ENCODE assay signal across 14 cellular contexts in the genomic region with DNA sequence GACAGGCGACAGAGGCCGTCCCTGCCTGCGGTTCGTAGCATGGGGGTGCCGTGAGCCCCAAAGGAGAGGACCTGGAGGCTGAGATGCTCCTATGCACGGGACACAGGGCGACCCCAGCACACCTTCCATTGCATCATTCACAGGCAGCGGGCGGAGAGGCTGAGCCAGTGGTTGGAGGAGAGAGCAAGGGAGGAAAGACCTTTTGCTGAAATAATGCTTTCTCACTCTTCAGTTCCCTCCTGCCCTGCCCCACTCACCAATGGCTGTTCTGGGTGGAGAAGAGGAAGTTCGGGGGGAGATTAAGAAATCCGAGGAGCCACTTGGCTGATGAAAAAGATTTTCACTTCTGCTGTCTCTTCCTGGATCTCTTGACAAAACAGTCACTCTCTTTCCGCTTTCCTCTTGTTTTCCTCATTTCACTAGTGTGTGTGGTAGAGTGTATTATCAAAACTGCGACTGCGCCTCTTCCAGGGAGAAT. TPM values are rescaled to one million over a fixed set of nuclear protein-coding genes. Genes with fewer than 3 reads are reported as not detected.
DNase-seq lines count a peak whose midpoint lies in the region; ATAC-seq and TF ChIP-seq lines count a peak whose summit lies in the region.
"Had no signal": no experiment of that assay in that cellular context is flagged by ENCODE, and none has a peak within 500 bp of the region (broad histone marks: within the 10 kb centered on the region; RNA-seq: fewer than 3 reads in every experiment).

A gene with protein sequence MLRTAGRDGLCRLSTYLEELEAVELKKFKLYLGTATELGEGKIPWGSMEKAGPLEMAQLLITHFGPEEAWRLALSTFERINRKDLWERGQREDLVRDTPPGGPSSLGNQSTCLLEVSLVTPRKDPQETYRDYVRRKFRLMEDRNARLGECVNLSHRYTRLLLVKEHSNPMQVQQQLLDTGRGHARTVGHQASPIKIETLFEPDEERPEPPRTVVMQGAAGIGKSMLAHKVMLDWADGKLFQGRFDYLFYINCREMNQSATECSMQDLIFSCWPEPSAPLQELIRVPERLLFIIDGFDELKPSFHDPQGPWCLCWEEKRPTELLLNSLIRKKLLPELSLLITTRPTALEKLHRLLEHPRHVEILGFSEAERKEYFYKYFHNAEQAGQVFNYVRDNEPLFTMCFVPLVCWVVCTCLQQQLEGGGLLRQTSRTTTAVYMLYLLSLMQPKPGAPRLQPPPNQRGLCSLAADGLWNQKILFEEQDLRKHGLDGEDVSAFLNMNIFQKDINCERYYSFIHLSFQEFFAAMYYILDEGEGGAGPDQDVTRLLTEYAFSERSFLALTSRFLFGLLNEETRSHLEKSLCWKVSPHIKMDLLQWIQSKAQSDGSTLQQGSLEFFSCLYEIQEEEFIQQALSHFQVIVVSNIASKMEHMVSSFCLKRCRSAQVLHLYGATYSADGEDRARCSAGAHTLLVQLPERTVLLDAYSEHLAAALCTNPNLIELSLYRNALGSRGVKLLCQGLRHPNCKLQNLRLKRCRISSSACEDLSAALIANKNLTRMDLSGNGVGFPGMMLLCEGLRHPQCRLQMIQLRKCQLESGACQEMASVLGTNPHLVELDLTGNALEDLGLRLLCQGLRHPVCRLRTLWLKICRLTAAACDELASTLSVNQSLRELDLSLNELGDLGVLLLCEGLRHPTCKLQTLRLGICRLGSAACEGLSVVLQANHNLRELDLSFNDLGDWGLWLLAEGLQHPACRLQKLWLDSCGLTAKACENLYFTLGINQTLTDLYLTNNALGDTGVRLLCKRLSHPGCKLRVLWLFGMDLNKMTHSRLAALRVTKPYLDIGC (minus strand): TSS at position 181 of the 478 bp plus-strand sequence. CDS start 140 bp downstream, at position 41.

- H3K9me3 ChIP-seq in BLaER1 treated with 17β-estradiol and CSF1 and Interleukin-3, amounts not matched to agents 10 nM and 100 nM (replicated peaks in 1 of 11) = peaks cover 0 to 7% (median 0%) of the 10 kb centered on the region in 11 experiments; a peak in 4 of 22 replicates
- H3K9me3 ChIP-seq in endodermal cell (ENCODE audit: control insufficient read depth, low read length) = no peaks in the 10 kb centered on the region
- no peaks in the 10 kb centered on the region for H3K9me3 ChIP-seq in mucosa of descending colon
- no peaks in the 10 kb centered on the region for H3K9me3 ChIP-seq in prostate gland

- ATAC-seq in mucosa of descending colon (peak; percentile 41), HG03521 (IDR thresholded peaks at IDR 0.05; ENCODE audit: unreplicated experiment) (no peak), GM21423 (IDR thresholded peaks at IDR 0.05; ENCODE audit: unreplicated experiment) (no peak)

- H3K4me1 Mint-ChIP-seq in endodermal cell = no peaks in the 10 kb centered on the region
- H3K4me1 Mint-ChIP-seq: mesothelial cell of epicardium had no signal

- no peaks in the 10 kb centered on the region for H3K27me3 ChIP-seq in BLaER1 treated with 17β-estradiol and CSF1 and Interleukin-3, amounts not matched to agents 10 nM and 100 nM
- H3K27me3 ChIP-seq in endodermal cell (ENCODE audit: control insufficient read depth, insufficient read depth, low read length, poor library complexity, severe bottlenecking) = no peaks in the 10 kb centered on the region
- no peaks in the 10 kb centered on the region for H3K27me3 ChIP-seq in prostate gland (replicated peaks; ENCODE audit: insufficient read depth)

- peak within 1 kb of the TSS; percentile 62 for H3K27ac Mint-ChIP-seq in endodermal cell
- H3K27ac Mint-ChIP-seq: mesothelial cell of epicardium had no signal

- peak within 1 kb of the TSS; percentile 66 to 98 (median 91) for H3K9ac ChIP-seq in BLaER1 treated with 17β-estradiol and CSF1 and Interleukin-3, amounts not matched to agents 10 nM and 100 nM
- no peak within 1 kb of the TSS for H3K9ac ChIP-seq in endodermal cell (ENCODE audit: extremely low read depth, low read length, poor library complexity, severe bottlenecking)

- H3K9me3 Mint-ChIP-seq in endodermal cell = no peaks in the 10 kb centered on the region
- H3K9me3 Mint-ChIP-seq: mesothelial cell of epicardium had no signal

- no peaks in the 10 kb centered on the region for H3K27me3 Mint-ChIP-seq in endodermal cell (ENCODE audit: insufficient read depth)

- H3K4me3 Mint-ChIP-seq in endodermal cell = no peak within 1 kb of the TSS
- H3K4me3 Mint-ChIP-seq: mesothelial cell of epicardium had no signal

- H3K27ac ChIP-seq in BLaER1 treated with 17β-estradiol and CSF1 and Interleukin-3, amounts not matched to agents 10 nM and 100 nM = peak within 1 kb of the TSS; percentile 91 to 100 (median 98)
- H3K27ac ChIP-seq in endodermal cell (ENCODE audit: low read depth, low read length) = no peak within 1 kb of the TSS
- H3K27ac ChIP-seq in prostate gland = no peak within 1 kb of the TSS

- WGBS in endodermal cell (ENCODE audit: insufficient coverage in 1 of 2, insufficient read length in 1 of 2), 2 experiments = 60 to 90% methylated on average over 2 to 14 of the region's 14 CpGs
- 69% methylated on average over 14 of the region's 14 CpGs for WGBS in prostate gland

- no peak for TF ChIP-seq POLR2A in NB4 (IDR thresholded peaks at IDR 0.05; ENCODE audit: extremely low read depth, insufficient read length)
- TF ChIP-seq POLR2A in prostate gland (IDR thresholded peaks at IDR 0.05) = no peak

- peaks cover 0 to 35% (median 31%) of the 10 kb centered on the region in 11 experiments; a peak in 16 of 22 replicates for H3K36me3 ChIP-seq in BLaER1 treated with 17β-estradiol and CSF1 and Interleukin-3, amounts not matched to agents 10 nM and 100 nM
- H3K36me3 ChIP-seq in endodermal cell (ENCODE audit: control insufficient read depth, insufficient read depth, low read length) = no peaks in the 10 kb centered on the region
- H3K36me3 ChIP-seq in mucosa of descending colon (ENCODE audit: low read depth) = no peaks in the 10 kb centered on the region
- no peaks in the 10 kb centered on the region for H3K36me3 ChIP-seq in prostate gland

- DNase-seq in NB4 (ENCODE audit: low read depth) (peak; percentile 93), endodermal cell (no peak), mucosa of descending colon (no peak), prostate gland (ENCODE audit: low spot score) (no peak)
- no peak for DNase-seq in activated CD4-positive, CD25-positive, alpha-beta regulatory T cell treated with anti-CD3 and anti-CD28 coated beads, Interleukin-2, amount 50 U/mL, for 72 hours
- DNase-seq: activated CD4-positive, CD25-positive, alpha-beta regulatory T cell; DMS79; effector memory CD4-positive, alpha-beta T cell; NCI-H1048 had no signal

- TF ChIP-seq CTCF in NB4 (IDR thresholded peaks at IDR 0.05; ENCODE audit: low read depth, low read length) (no peak), endodermal cell (conservative IDR thresholded peaks at IDR 0.05) (no peak), mucosa of descending colon (IDR thresholded peaks at IDR 0.05) (no peak), prostate gland (IDR thresholded peaks at IDR 0.05) (no peak)

- H3K4me2 ChIP-seq in BLaER1 treated with 17β-estradiol and CSF1 and Interleukin-3, amounts not matched to agents 10 nM and 100 nM = peak within 1 kb of the TSS; percentile 68 to 95 (median 85)

- H3K4me1 ChIP-seq in BLaER1 treated with 17β-estradiol and CSF1 and Interleukin-3, amounts not matched to agents 10 nM and 100 nM = peaks cover 21 to 90% (median 66%) of the 10 kb centered on the region in 10 experiments
- H3K4me1 ChIP-seq in endodermal cell (ENCODE audit: control insufficient read depth, insufficient read depth, low read length) = no peaks in the 10 kb centered on the region
- H3K4me1 ChIP-seq in mucosa of descending colon (ENCODE audit: low read depth) = no peaks in the 10 kb centered on the region
- H3K4me1 ChIP-seq in prostate gland (replicated peaks) = no peaks in the 10 kb centered on the region

- intact Hi-C loops in mucosa of descending colon (cut with DNase I, micrococcal nuclease) (no loop called here), prostate gland (cut with DNase I) (no loop called here)

- H3K4me3 ChIP-seq in BLaER1 treated with 17β-estradiol and CSF1 and Interleukin-3, amounts not matched to agents 10 nM and 100 nM = peak within 1 kb of the TSS in 9 of 10 experiments; percentile 60 to 87 (median 75); a peak in 19 of 20 replicates
- H3K4me3 ChIP-seq in NB4 (ENCODE audit: low read depth, low read length) (peak within 1 kb of the TSS; percentile 18), endodermal cell (ENCODE audit: low read length) (no peak within 1 kb of the TSS), mucosa of descending colon (no peak within 1 kb of the TSS), prostate gland (no peak within 1 kb of the TSS)

- no peaks in the 10 kb centered on the region for H3K36me3 Mint-ChIP-seq in endodermal cell (ENCODE audit: low read depth)
- H3K36me3 Mint-ChIP-seq: mesothelial cell of epicardium had no signal

- H4K20me1 ChIP-seq in BLaER1 treated with 17β-estradiol and CSF1 and Interleukin-3, amounts not matched to agents 10 nM and 100 nM = peaks cover 0 to 35% (median 27%) of the 10 kb centered on the region in 11 experiments; a peak in 13 of 22 replicates

RNA-seq across cellular contexts. Expression of the gene that starts here (rescaled TPM):
- total RNA-seq in endodermal cell (1 to 10 TPM in 1 of 2 donors, under 1 TPM in 1; 0.20 to 2.6 TPM), mucosa of descending colon (under 1 TPM in 2 of 3 donors, not detected in 1; 0.19 to 0.28 TPM), prostate gland (under 1 TPM in 1 of 2 donors, not detected in 1; 0.97 TPM)
- polyA plus RNA-seq in endodermal cell (2013, experiment 1 of 2) = 0.46 TPM
- polyA plus RNA-seq in endodermal cell (2013, experiment 2 of 2) = 0.58 TPM
- total RNA-seq: NCI-H460 had no signal

Comparison
In these comparisons a context has a peak if more than half of its experiments do, and no peak if none do; other contexts are left out.
1. Peak in ATAC-seq in mucosa of descending colon; RNA of the gene not detected or under 1 TPM.
2. H3K27ac ChIP-seq: peak in BLaER1 treated with 17β-estradiol and CSF1 and Interleukin-3, amounts not matched to agents 10 nM and 100 nM (11 of 11); none in endodermal cell (single experiment) and prostate gland (0 of 2).
3. H3K4me3 ChIP-seq: peak in BLaER1 treated with 17β-estradiol and CSF1 and Interleukin-3, amounts not matched to agents 10 nM and 100 nM (9 of 10) and NB4 (single experiment); none in endodermal cell (single experiment), mucosa of descending colon (single experiment) and prostate gland (0 of 2).